8 cellular contexts compared by ENCODE assay signal in the genomic region with DNA sequence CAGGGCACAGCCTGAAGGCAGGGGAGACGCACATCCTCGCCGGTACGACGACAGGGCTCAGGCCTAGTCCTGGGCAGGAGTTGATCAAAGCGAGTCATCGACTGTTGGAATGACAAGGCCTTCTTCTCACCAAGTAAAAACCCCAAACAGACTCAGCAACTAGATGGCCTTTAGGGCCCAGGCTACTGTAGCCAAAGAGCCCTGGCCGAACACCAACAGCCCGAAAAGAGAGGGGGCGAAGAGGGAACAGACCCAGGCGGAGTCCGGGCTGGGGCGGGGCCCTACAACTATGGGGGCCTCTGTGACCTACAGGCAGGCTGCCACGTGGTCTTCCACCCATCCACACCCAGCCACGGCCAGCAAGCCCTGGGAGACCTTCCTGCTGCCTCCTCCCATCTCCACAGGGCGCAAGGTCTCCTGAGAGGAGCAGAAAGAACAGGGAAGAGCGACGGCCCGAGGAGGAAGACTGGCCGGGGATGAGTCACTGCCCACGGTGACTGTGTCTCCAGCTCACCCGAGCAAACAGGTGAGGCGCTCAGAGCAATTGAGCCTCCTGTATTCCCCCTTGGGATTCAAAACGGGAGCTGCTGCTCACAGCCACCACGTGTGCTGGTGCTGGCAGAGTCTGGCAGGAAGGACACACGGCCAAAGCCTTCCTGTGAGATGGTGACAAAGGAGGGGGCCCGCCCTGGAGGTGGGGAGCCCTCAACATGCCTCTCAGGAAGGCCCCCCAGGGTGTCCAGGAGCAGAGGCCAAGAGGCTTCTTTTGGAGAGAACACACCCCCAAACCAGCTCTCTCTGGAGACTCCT. TPM values are rescaled to one million over a fixed set of nuclear protein-coding genes. Genes with fewer than 3 reads are reported as not detected.
DNase-seq lines count a peak whose midpoint lies in the region; ATAC-seq lines count a peak whose summit lies in the region.

No MANE protein-coding gene starts in this region.

- H3K9ac ChIP-seq in subcutaneous abdominal adipose tissue (ENCODE audit: low read length in 5 of 5) = peak overlapping the region in 2 of 5 donors; percentile 30 to 36

- POLR2A ChIA-PET in activated CD4-positive, alpha-beta memory T cell treated with anti-CD3 and anti-CD28 coated beads, Interleukin-2, amount 10 ng/mL, durations not matched to agents 7 days and 5 days (lab: Charles Lee) = interaction anchor here (0.8 to 1.1 kb wide), 3 partner anchors 46 to 203 kb away, joined by 3 to 5 read pairs (median 3); no protein-coding TSS in a partner anchor

- H3K36me3 Mint-ChIP-seq in activated CD4-positive, alpha-beta memory T cell treated with anti-CD3 and anti-CD28 coated beads, Interleukin-2, amount 10 ng/mL, durations not matched to agents 7 days and 5 days (ENCODE audit: low read depth) = peaks cover 79% of the 10 kb centered on the region

- H3K4me3 Mint-ChIP-seq in activated CD4-positive, alpha-beta memory T cell treated with anti-CD3 and anti-CD28 coated beads, Interleukin-2, amount 10 ng/mL, durations not matched to agents 7 days and 5 days = no peak overlapping the region

- H3K9me3 Mint-ChIP-seq in activated CD4-positive, alpha-beta memory T cell treated with anti-CD3 and anti-CD28 coated beads, Interleukin-2, amount 10 ng/mL, durations not matched to agents 7 days and 5 days = no peaks in the 10 kb centered on the region

- peaks cover 27% of the 10 kb centered on the region for H3K4me1 Mint-ChIP-seq in activated CD4-positive, alpha-beta memory T cell treated with anti-CD3 and anti-CD28 coated beads, Interleukin-2, amount 10 ng/mL, durations not matched to agents 7 days and 5 days

- peak overlapping the region; percentile 19 for H3K27ac ChIP-seq in subcutaneous abdominal adipose tissue (ENCODE audit: low read depth, low read length)

- H3K36me3 ChIP-seq in subcutaneous abdominal adipose tissue (ENCODE audit: control insufficient read depth in 5 of 5, insufficient read depth in 5 of 5, low read length in 5 of 5) = peaks cover 0 to 95% (median 90%) of the 10 kb centered on the region in 5 donors

- H3K27me3 ChIP-seq in subcutaneous abdominal adipose tissue (ENCODE audit: control insufficient read depth in 5 of 5, insufficient read depth in 4 of 5, low read length in 5 of 5) = no peaks in the 10 kb centered on the region

- CTCF ChIA-PET in activated CD4-positive, alpha-beta memory T cell treated with anti-CD3 and anti-CD28 coated beads, Interleukin-2, amount 10 ng/mL, durations not matched to agents 7 days and 5 days (lab: Charles Lee) = no interaction called here

- no peaks in the 10 kb centered on the region for H3K9me3 ChIP-seq in subcutaneous abdominal adipose tissue (ENCODE audit: control insufficient read depth in 5 of 5, low read length in 5 of 5)

- DNase-seq in NCI-H2171 treated with DMSO at 0.1 percent for 48 hours (lab: John Stamatoyannopoulos, UW) = peak; percentile 30
- DNase-seq in NCI-H2171 (lab: John Stamatoyannopoulos, UW) = no peak
- no peak for DNase-seq in activated CD4-positive, alpha-beta memory T cell treated with anti-CD3 and anti-CD28 coated beads, Interleukin-2, amount 10 ng/mL, durations not matched to agents 7 days and 5 days
- no peak for DNase-seq in left cardiac atrium

- no peak overlapping the region for H3K4me3 ChIP-seq in subcutaneous abdominal adipose tissue (ENCODE audit: low read depth in 1 of 5, low read length in 5 of 5)

- ATAC-seq in left cardiac atrium (peak; percentile 5 to 6), HG03139 (IDR thresholded peaks at IDR 0.05; ENCODE audit: unreplicated experiment) (no peak), HG02973 (IDR thresholded peaks at IDR 0.05; ENCODE audit: unreplicated experiment) (no peak), HG02885 (IDR thresholded peaks at IDR 0.05; ENCODE audit: poor library complexity, unreplicated experiment) (no peak)

- peak overlapping the region; percentile 47 for H3K27ac Mint-ChIP-seq in activated CD4-positive, alpha-beta memory T cell treated with anti-CD3 and anti-CD28 coated beads, Interleukin-2, amount 10 ng/mL, durations not matched to agents 7 days and 5 days

- peaks cover 9 to 48% (median 39%) of the 10 kb centered on the region in 5 donors for H3K4me1 ChIP-seq in subcutaneous abdominal adipose tissue (ENCODE audit: control insufficient read depth in 5 of 5, insufficient read depth in 5 of 5, low read length in 5 of 5)

- intact Hi-C loops in left cardiac atrium (cut with DNase I) = loop anchor here in 1 of 2 donors (10.0 kb wide), 1 partner anchor 48 kb away; no protein-coding TSS in a partner anchor

- H3K27me3 Mint-ChIP-seq in activated CD4-positive, alpha-beta memory T cell treated with anti-CD3 and anti-CD28 coated beads, Interleukin-2, amount 10 ng/mL, durations not matched to agents 7 days and 5 days = no peaks in the 10 kb centered on the region

RNA-seq across cellular contexts. Expression of a gene that starts 17.7 kb away (rescaled TPM):
- 100 to 1,000 TPM; 206 to 210 TPM for total RNA-seq in activated CD4-positive, alpha-beta memory T cell treated with anti-CD3 and anti-CD28 coated beads, Interleukin-2, amount 10 ng/mL, durations not matched to agents 7 days and 5 days
- 10 to 100 TPM; 18.4 to 35.7 TPM for total RNA-seq in left cardiac atrium

RNA-seq across cellular contexts. Expression of a gene that starts 26.9 kb away (rescaled TPM):
- 100 to 1,000 TPM; 116 TPM for total RNA-seq in activated CD4-positive, alpha-beta memory T cell treated with anti-CD3 and anti-CD28 coated beads, Interleukin-2, amount 10 ng/mL, durations not matched to agents 7 days and 5 days
- 10 to 100 TPM; 63.6 to 88.2 TPM for total RNA-seq in left cardiac atrium

RNA-seq across cellular contexts. Expression of a gene that starts 33.9 kb away (rescaled TPM):
- 10 to 100 TPM; 49.8 to 54.9 TPM for total RNA-seq in activated CD4-positive, alpha-beta memory T cell treated with anti-CD3 and anti-CD28 coated beads, Interleukin-2, amount 10 ng/mL, durations not matched to agents 7 days and 5 days
- total RNA-seq in left cardiac atrium = 10 to 100 TPM; 11.9 to 17.2 TPM

Comparison
In these comparisons a context has a peak if more than half of its experiments do, and no peak if none do; other contexts are left out.
1. ATAC-seq: peak in left cardiac atrium (2 of 2); none in HG03139 (single experiment), HG02973 (single experiment) and HG02885 (single experiment).
2. RNA of a gene that starts 17.7 kb away (total RNA-seq): 206 to 210 TPM in activated CD4-positive, alpha-beta memory T cell treated with anti-CD3 and anti-CD28 coated beads, Interleukin-2, amount 10 ng/mL, durations not matched to agents 7 days and 5 days; 18.4 to 35.7 TPM in left cardiac atrium; every median in the first group is over 4 times any median in the second.